In genomic region chr10:72903941-72904446, GRCh38 we compare ENCODE assay signal across 1 cellular context.
TF ChIP-seq lines count a peak whose summit lies in the region.
"Not testable (repeated sequence)": the region's sequence is repeated elsewhere in the genome, so short reads cannot be mapped to it uniquely, and the experiment has no call there.

No MANE protein-coding gene starts in this region.

TF ChIP-seq in K562, 482 proteins besides CTCF, POLR2A, EP300 and RAD21 (continued from another document):
- TF ChIP-seq ZBTB12 (CRISPR knock-in tag; IDR thresholded peaks at IDR 0.05) (peak; percentile 34; the same call in 1 of the 2 replicates), CBFA2T3 (IDR thresholded peaks at IDR 0.05) (peak; percentile 87), HMG20A (CRISPR knock-in tag; conservative IDR thresholded peaks at IDR 0.05) (0 out of 2 replicates have a peak, but pooled peaks have one; percentile 50), CXXC5 (CRISPR knock-in tag; IDR thresholded peaks at IDR 0.05) (peak; percentile 57), NONO (IDR thresholded peaks at IDR 0.05; ENCODE audit: low read depth in 2 of 2, low read length in 1 of 2) (peak in 1 of 2 experiments; percentile 40; a peak in 1 of 4 replicates), KLF16 (IDR thresholded peaks at IDR 0.05) (peak; percentile 44; the same call in 1 of the 2 replicates), ARNT (IDR thresholded peaks at IDR 0.05) (peak; percentile 67 to 88; a peak in 3 of 4 replicates), HES1 (IDR thresholded peaks at IDR 0.05; ENCODE audit: low read depth) (peak; percentile 60; the same call in 1 of the 2 replicates), ZNF583 (CRISPR knock-in tag; IDR thresholded peaks at IDR 0.05) (peak; percentile 57; the same call in 1 of the 2 replicates), ZNF707 (CRISPR knock-in tag; conservative IDR thresholded peaks at IDR 0.05) (peak; percentile 73), TOE1 (IDR thresholded peaks at IDR 0.05; ENCODE audit: borderline replicate concordance) (peak; percentile 55; the same call in 1 of the 2 replicates), TAL1 (IDR thresholded peaks at IDR 0.05) (peak; percentile 92), SP1 (CRISPR knock-in tag; IDR thresholded peaks at IDR 0.05) (peak; percentile 60; the same call in 1 of the 2 replicates), ZNF449 (CRISPR knock-in tag; IDR thresholded peaks at IDR 0.05) (0 out of 2 replicates have a peak, but pooled peaks have one; percentile 34), SOX6 (IDR thresholded peaks at IDR 0.05) (peak; percentile 89), PYGO2 (tag; IDR thresholded peaks at IDR 0.05) (peak; percentile 57; the same call in 1 of the 2 replicates), MBD2 (IDR thresholded peaks at IDR 0.05; ENCODE audit: borderline replicate concordance, low read depth) (peak; percentile 15; the same call in 1 of the 2 replicates), ZNF124 (CRISPR knock-in tag; IDR thresholded peaks at IDR 0.05) (peak; percentile 37; the same call in 1 of the 2 replicates), ARID1B (IDR thresholded peaks at IDR 0.05) (peak; percentile 93), CC2D1A (IDR thresholded peaks at IDR 0.05) (peak; percentile 81; the same call in 1 of the 2 replicates), MTA1 (IDR thresholded peaks at IDR 0.05; ENCODE audit: borderline replicate concordance) (peak; percentile 86), HMBOX1 (IDR thresholded peaks at IDR 0.05) (peak; percentile 72), CBFA2T2 (conservative IDR thresholded peaks at IDR 0.05) (peak; percentile 86), NRF1 (conservative IDR thresholded peaks at IDR 0.05 in 1 of 2, IDR thresholded peaks at IDR 0.05 in 1 of 2) (0 out of 4 replicates have a peak, but pooled peaks of 1 of the 2 experiments have one; percentile 21), JUND (tag; IDR thresholded peaks at IDR 0.05; ENCODE audit: borderline replicate concordance, low read depth, low read length) (peak; percentile 53; the same call in 1 of the 3 replicates), ZNF280A (IDR thresholded peaks at IDR 0.05; ENCODE audit: low read depth, partially characterized antibody) (peak; percentile 59), DIDO1 (tag; IDR thresholded peaks at IDR 0.05; ENCODE audit: low read depth) (0 out of 2 replicates have a peak, but pooled peaks have one; percentile 35), CBX5 (IDR thresholded peaks at IDR 0.05; ENCODE audit: borderline replicate concordance, low read depth) (peak; percentile 93), SMARCA4 (IDR thresholded peaks at IDR 0.05) (peak; percentile 81), SMARCE1 (IDR thresholded peaks at IDR 0.05) (peak; percentile 90), ID3 (tag; IDR thresholded peaks at IDR 0.05) (0 out of 2 replicates have a peak, but pooled peaks have one; percentile 65), LEF1 (IDR thresholded peaks at IDR 0.05) (peak; percentile 57; the same call in 1 of the 2 replicates), NBN (IDR thresholded peaks at IDR 0.05; ENCODE audit: low read depth) (peak; percentile 43; the same call in 1 of the 2 replicates), ETV6 (IDR thresholded peaks at IDR 0.05; ENCODE audit: borderline replicate concordance in 1 of 2, low read depth in 2 of 2, low read length in 1 of 2) (0 out of 4 replicates have a peak, but pooled peaks of 1 of the 2 experiments have one; percentile 16), ZFX (CRISPR knock-in tag; IDR thresholded peaks at IDR 0.05) (peak; percentile 51)
- TF ChIP-seq TOE1 (CRISPR knock-in tag; IDR thresholded peaks at IDR 0.05; ENCODE audit: borderline replicate concordance, low read depth); JUND (IDR thresholded peaks at IDR 0.05; ENCODE audit: borderline replicate concordance, low read depth, low read length); ID3 (CRISPR knock-in tag; IDR thresholded peaks at IDR 0.05); ETV6 (CRISPR knock-in tag; IDR thresholded peaks at IDR 0.05; ENCODE audit: borderline replicate concordance): not testable (repeated sequence)
